Comparison of ENCODE assay signal across 13 cellular contexts in genomic region chr20:47664068-47664437, GRCh38.
DNase-seq lines count a peak whose midpoint lies in the region; ATAC-seq and TF ChIP-seq lines count a peak whose summit lies in the region.
"Had no signal": no experiment of that assay in that cellular context is flagged by ENCODE, and none has a peak within 500 bp of the region (broad histone marks: within the 10 kb centered on the region; RNA-seq: fewer than 3 reads in every experiment).

No MANE protein-coding gene starts in this region.

- CTCF ChIA-PET in RWPE1 (lab: Yijun Ruan, JAX) = interaction anchor here (0.5 to 4.6 kb wide), 28 partner anchors 8 to 1257 kb away, joined by 3 to 41 read pairs (median 4); no protein-coding TSS in a partner anchor

- no peaks in the 10 kb centered on the region for H3K36me3 Mint-ChIP-seq in activated naive CD4-positive, alpha-beta T cell treated with anti-CD3 and anti-CD28 coated beads, Interleukin-2, amount 50 U/mL, for 72 hours
- H3K36me3 Mint-ChIP-seq in type B pancreatic cell = peaks cover 21% of the 10 kb centered on the region

- POLR2A ChIA-PET in RWPE1 (lab: Yijun Ruan, JAX; ENCODE audit: low non-redundant PET) = no interaction called here

- no peak overlapping the region for H3K4me3 Mint-ChIP-seq in type B pancreatic cell

- H3K27me3 ChIP-seq in left lung (no peaks in the 10 kb centered on the region), colonic mucosa (no peaks in the 10 kb centered on the region)
- H3K27me3 ChIP-seq: heart left ventricle, neutrophil had no signal

- H3K4me1 ChIP-seq in left lung = peaks cover 0 to 9% of the 10 kb centered on the region in 2 donors
- no peaks in the 10 kb centered on the region for H3K4me1 ChIP-seq in colonic mucosa

- TF ChIP-seq CTCF in RWPE1 (conservative IDR thresholded peaks at IDR 0.05; ENCODE audit: low read depth) (peak; percentile 75), left lung (IDR thresholded peaks at IDR 0.05) (no peak), type B pancreatic cell (conservative IDR thresholded peaks at IDR 0.05) (no peak), colonic mucosa (IDR thresholded peaks at IDR 0.05) (no peak)

- no peak for DNase-seq in activated naive CD4-positive, alpha-beta T cell treated with anti-CD3 and anti-CD28 coated beads, Interleukin-2, amount 50 U/mL, for 72 hours (ENCODE audit: low spot score in 2 of 2)
- no peak for DNase-seq in activated naive CD4-positive, alpha-beta T cell (lab: John Stamatoyannopoulos, UW)
- DNase-seq in RWPE1 (ENCODE audit: low spot score) = peak; percentile 34
- no peak for DNase-seq in left lung
- DNase-seq in type B pancreatic cell (ENCODE audit: extremely low spot score, unreplicated experiment) = no peak
- no peak for DNase-seq in colonic mucosa
- DNase-seq in posterior cingulate gyrus = no peak
- DNase-seq: DMS153, NCI-H748 treated with DMSO at 0.1 percent for 48 hours, SIG-M5 had no signal

- peaks cover 23% of the 10 kb centered on the region for H3K4me1 Mint-ChIP-seq in type B pancreatic cell (ENCODE audit: unreplicated experiment)

- H3K4me3 ChIP-seq in left lung (no peak overlapping the region), colonic mucosa (no peak overlapping the region)
- H3K4me3 ChIP-seq: heart left ventricle had no signal

- intact Hi-C loops in left lung (cut with DNase I) = loop anchor here in 1 of 2 donors (5.0 kb wide), 1 partner anchor 958 kb away; no protein-coding TSS in a partner anchor
- intact Hi-C loops in colonic mucosa (cut with DNase I) = loop anchor here (2.0 kb wide), 1 partner anchor 957 kb away; no protein-coding TSS in a partner anchor
- intact Hi-C loops in posterior cingulate gyrus (cut with DNase I) = no loop called here

- peak; percentile 9 to 23 for ATAC-seq in activated naive CD4-positive, alpha-beta T cell treated with anti-CD3 and anti-CD28 coated beads, Interleukin-2, amount 50 U/mL, for 72 hours
- ATAC-seq in left lung (peak; percentile 8), GM21529 (IDR thresholded peaks at IDR 0.05; ENCODE audit: unreplicated experiment) (no peak)

- H3K9me3 ChIP-seq in left lung (no peaks in the 10 kb centered on the region), colonic mucosa (no peaks in the 10 kb centered on the region)
- H3K9me3 ChIP-seq: heart left ventricle, neutrophil had no signal

- H3K36me3 ChIP-seq in left lung = peaks cover 0 to 27% of the 10 kb centered on the region in 2 donors
- H3K36me3 ChIP-seq in colonic mucosa = no peaks in the 10 kb centered on the region

- H3K9me3 Mint-ChIP-seq in activated naive CD4-positive, alpha-beta T cell treated with anti-CD3 and anti-CD28 coated beads, Interleukin-2, amount 50 U/mL, for 72 hours = no peaks in the 10 kb centered on the region
- H3K9me3 Mint-ChIP-seq in type B pancreatic cell = no peaks in the 10 kb centered on the region

- H3K27ac Mint-ChIP-seq in activated naive CD4-positive, alpha-beta T cell treated with anti-CD3 and anti-CD28 coated beads, Interleukin-2, amount 50 U/mL, for 72 hours = peak overlapping the region in 1 of 2 donors; percentile 77
- peak overlapping the region; percentile 71 for H3K27ac Mint-ChIP-seq in type B pancreatic cell

- no peak overlapping the region for H3K9ac ChIP-seq in colonic mucosa (ENCODE audit: low read depth in 2 of 2, low read length in 2 of 2)

- H3K27ac ChIP-seq in RWPE1 (peak overlapping the region; percentile 89), left lung (no peak overlapping the region), colonic mucosa (no peak overlapping the region)
- H3K27ac ChIP-seq: heart left ventricle, neutrophil had no signal

- peaks cover 3% of the 10 kb centered on the region for H3K27me3 Mint-ChIP-seq in type B pancreatic cell
